In the genomic region with DNA sequence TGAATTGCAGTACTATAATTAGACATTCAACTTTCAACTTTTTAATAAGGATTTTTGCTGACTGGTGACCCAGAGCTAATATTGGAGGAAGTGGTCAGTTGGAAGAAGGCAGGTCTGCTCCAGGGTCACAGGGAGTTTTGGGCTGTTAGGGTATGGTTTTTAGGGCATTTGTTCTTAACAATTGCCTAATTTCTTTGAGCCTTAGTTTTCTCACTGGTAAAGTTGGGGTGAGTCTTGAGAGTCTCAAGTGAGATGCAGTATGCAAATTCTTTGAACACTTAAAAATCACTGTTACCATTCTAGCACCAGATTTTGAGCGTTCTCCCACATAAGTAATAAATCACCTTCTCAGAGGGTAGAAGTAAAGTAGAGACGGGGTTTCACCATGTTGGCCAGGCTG, we compare ENCODE assay signal across 39 cellular contexts.
"Had no signal": no experiment of that assay in that cellular context is flagged by ENCODE, and none has a peak within 500 bp of the region (broad histone marks: within the 10 kb centered on the region; RNA-seq: fewer than 3 reads in every experiment).

No MANE protein-coding gene starts in this region.

- ATAC-seq: activated naive CD4-positive, alpha-beta T cell treated with anti-CD3 and anti-CD28 coated beads, Interleukin-2, amount 50 U/mL, for 72 hours; activated naive CD8-positive, alpha-beta T cell treated with anti-CD3 and anti-CD28 coated beads, Interleukin-2, amount 50 U/mL, for 24 hours; activated T-cell treated with anti-CD3 and anti-CD28 coated beads, Interleukin-2, amount 50 U/mL, for 4 hours; activated T-cell treated with anti-CD3 and anti-CD28 coated beads, Interleukin-2, amount 50 U/mL, for 72 hours; activated T-helper 17 cell treated with anti-CD3 and anti-CD28 coated beads, Interleukin-2, amount 50 U/mL, for 72 hours; body of pancreas had no signal

- DNase-seq: activated effector memory CD4-positive, alpha-beta T cell treated with anti-CD3 and anti-CD28 coated beads, Interleukin-2, amount 50 U/mL, for 16 hours; activated effector memory CD4-positive, alpha-beta T cell treated with Interleukin-2 at 50 U/mL for 16 hours; activated gamma-delta T cell; activated gamma-delta T cell treated with Interleukin-2 at 50 U/mL for 16 hours; activated naive CD4-positive, alpha-beta T cell; activated naive CD4-positive, alpha-beta T cell treated with anti-CD3 and anti-CD28 coated beads for 36 hours; activated naive CD4-positive, alpha-beta T cell treated with anti-CD3 and anti-CD28 coated beads, Interleukin-2, amount 10 ng/mL, durations not matched to agents 7 days and 5 days; activated naive CD4-positive, alpha-beta T cell treated with anti-CD3 and anti-CD28 coated beads, Interleukin-2, amount 50 U/mL, for 16 hours; activated naive CD4-positive, alpha-beta T cell treated with Interleukin-2 at 50 U/mL for 16 hours; activated naive CD8-positive, alpha-beta T cell treated with anti-CD3 and anti-CD28 coated beads for 36 hours; activated naive CD8-positive, alpha-beta T cell treated with anti-CD3 and anti-CD28 coated beads, Interleukin-2, amount 10 ng/mL, durations not matched to agents 7 days and 5 days; activated naive CD8-positive, alpha-beta T cell treated with anti-CD3 and anti-CD28 coated beads, Interleukin-2, amount 50 U/mL, for 24 hours; activated T-cell treated with anti-CD3 and anti-CD28 coated beads, Interleukin-2, amount 50 U/mL, for 24 hours; activated T-cell treated with anti-CD3 and anti-CD28 coated beads, Interleukin-2, amount 50 U/mL, for 4 hours; activated T-cell treated with anti-CD3 and anti-CD28 coated beads, Interleukin-2, amount 50 U/mL, for 48 hours; activated T-cell treated with anti-CD3 and anti-CD28 coated beads, Interleukin-2, amount 50 U/mL, for 72 hours; adrenal gland; amniotic stem cell; amygdala; anterior cingulate cortex; aorta; body of pancreas; brain microvascular endothelial cell; caudate nucleus; central memory CD4-positive, alpha-beta T cell; cerebellar nuclear complex had no signal

- H3K4me1 ChIP-seq: adrenal gland, ascending aorta, body of pancreas, breast epithelium had no signal

- H3K27ac Mint-ChIP-seq: activated naive CD4-positive, alpha-beta T cell treated with anti-CD3 and anti-CD28 coated beads for 36 hours; activated naive CD4-positive, alpha-beta T cell treated with anti-CD3 and anti-CD28 coated beads, Interleukin-2, amount 10 ng/mL, durations not matched to agents 7 days and 5 days; activated naive CD4-positive, alpha-beta T cell treated with anti-CD3 and anti-CD28 coated beads, Interleukin-2, amount 50 U/mL, for 24 hours; activated naive CD4-positive, alpha-beta T cell treated with anti-CD3 and anti-CD28 coated beads, Interleukin-2, amount 50 U/mL, for 72 hours; activated naive CD8-positive, alpha-beta T cell; activated naive CD8-positive, alpha-beta T cell treated with anti-CD3 and anti-CD28 coated beads for 36 hours; activated naive CD8-positive, alpha-beta T cell treated with anti-CD3 and anti-CD28 coated beads, Interleukin-2, amount 10 ng/mL, durations not matched to agents 7 days and 5 days; activated naive CD8-positive, alpha-beta T cell treated with anti-CD3 and anti-CD28 coated beads, Interleukin-2, amount 50 U/mL, for 24 hours; activated T-cell treated with anti-CD3 and anti-CD28 coated beads, Interleukin-2, amount 50 U/mL, for 24 hours; activated T-cell treated with anti-CD3 and anti-CD28 coated beads, Interleukin-2, amount 50 U/mL, for 72 hours; activated T-helper 1 cell treated with anti-CD3 and anti-CD28 coated beads, Interleukin-12 subunit alpha, Interleukin-12 subunit beta, Interleukin-2, Interleukin-4 antibody, amounts not matched to agents 30 ng/mL and 10 ng/mL and 1 ng/mL, durations not matched to agents 14 hours and 24 hours and 36 hours; activated T-helper 17 cell treated with anti-CD3 and anti-CD28 coated beads, Interleukin-2, amount 50 U/mL, for 72 hours; activated T-helper 2 cell treated with anti-CD3 and anti-CD28 coated beads, Interferon-gamma antibody, Interleukin-2, Interleukin-4, amounts not matched to agents 10 μg/mL and 5 μg/mL and 100 μg/mL, durations not matched to agents 14 hours and 24 hours and 36 hours; brain had no signal

- H3K4me3 Mint-ChIP-seq: activated naive CD4-positive, alpha-beta T cell treated with anti-CD3 and anti-CD28 coated beads for 36 hours; activated naive CD4-positive, alpha-beta T cell treated with anti-CD3 and anti-CD28 coated beads, Interleukin-2, amount 10 ng/mL, durations not matched to agents 7 days and 5 days; activated naive CD4-positive, alpha-beta T cell treated with anti-CD3 and anti-CD28 coated beads, Interleukin-2, amount 50 U/mL, for 24 hours; activated naive CD8-positive, alpha-beta T cell; activated naive CD8-positive, alpha-beta T cell treated with anti-CD3 and anti-CD28 coated beads for 36 hours; activated naive CD8-positive, alpha-beta T cell treated with anti-CD3 and anti-CD28 coated beads, Interleukin-2, amount 10 ng/mL, durations not matched to agents 7 days and 5 days; activated naive CD8-positive, alpha-beta T cell treated with anti-CD3 and anti-CD28 coated beads, Interleukin-2, amount 50 U/mL, for 24 hours; activated T-cell treated with anti-CD3 and anti-CD28 coated beads, Interleukin-2, amount 50 U/mL, for 24 hours; activated T-cell treated with anti-CD3 and anti-CD28 coated beads, Interleukin-2, amount 50 U/mL, for 4 hours; activated T-cell treated with anti-CD3 and anti-CD28 coated beads, Interleukin-2, amount 50 U/mL, for 72 hours; activated T-helper 1 cell treated with anti-CD3 and anti-CD28 coated beads, Interleukin-12 subunit alpha, Interleukin-12 subunit beta, Interleukin-2, Interleukin-4 antibody, amounts not matched to agents 30 ng/mL and 10 ng/mL and 1 ng/mL, durations not matched to agents 14 hours and 24 hours and 36 hours; activated T-helper 17 cell treated with anti-CD3 and anti-CD28 coated beads, Interleukin-2, amount 50 U/mL, for 72 hours; brain; central memory CD8-positive, alpha-beta T cell had no signal

- H3K9me3 Mint-ChIP-seq: activated naive CD4-positive, alpha-beta T cell treated with anti-CD3 and anti-CD28 coated beads for 36 hours; activated naive CD4-positive, alpha-beta T cell treated with anti-CD3 and anti-CD28 coated beads, Interleukin-2, amount 10 ng/mL, durations not matched to agents 7 days and 5 days; activated naive CD4-positive, alpha-beta T cell treated with anti-CD3 and anti-CD28 coated beads, Interleukin-2, amount 50 U/mL, for 24 hours; activated naive CD4-positive, alpha-beta T cell treated with anti-CD3 and anti-CD28 coated beads, Interleukin-2, amount 50 U/mL, for 72 hours; activated naive CD8-positive, alpha-beta T cell treated with anti-CD3 and anti-CD28 coated beads for 36 hours; activated naive CD8-positive, alpha-beta T cell treated with anti-CD3 and anti-CD28 coated beads, Interleukin-2, amount 10 ng/mL, durations not matched to agents 7 days and 5 days; activated naive CD8-positive, alpha-beta T cell treated with anti-CD3 and anti-CD28 coated beads, Interleukin-2, amount 50 U/mL, for 24 hours; activated T-cell treated with anti-CD3 and anti-CD28 coated beads, Interleukin-2, amount 50 U/mL, for 24 hours; activated T-cell treated with anti-CD3 and anti-CD28 coated beads, Interleukin-2, amount 50 U/mL, for 4 hours; activated T-cell treated with anti-CD3 and anti-CD28 coated beads, Interleukin-2, amount 50 U/mL, for 72 hours; activated T-helper 1 cell treated with anti-CD3 and anti-CD28 coated beads, Interleukin-12 subunit alpha, Interleukin-12 subunit beta, Interleukin-2, Interleukin-4 antibody, amounts not matched to agents 30 ng/mL and 10 ng/mL and 1 ng/mL, durations not matched to agents 14 hours and 24 hours and 36 hours; activated T-helper 17 cell treated with anti-CD3 and anti-CD28 coated beads, Interleukin-2, amount 50 U/mL, for 72 hours; activated T-helper 2 cell treated with anti-CD3 and anti-CD28 coated beads, Interferon-gamma antibody, Interleukin-2, Interleukin-4, amounts not matched to agents 10 μg/mL and 5 μg/mL and 100 μg/mL, durations not matched to agents 14 hours and 24 hours and 36 hours; central memory CD8-positive, alpha-beta T cell had no signal

- H3K9me3 ChIP-seq: adrenal gland, ascending aorta, body of pancreas, breast epithelium had no signal

- H3K36me3 ChIP-seq: adrenal gland, ascending aorta, brain microvascular endothelial cell, breast epithelium, cardiac muscle cell had no signal

- FAIRE-seq: astrocyte, bronchial epithelial cell had no signal

- H3K27me3 ChIP-seq: adrenal gland, ascending aorta, body of pancreas, brain microvascular endothelial cell, breast epithelium, cardiac muscle cell had no signal

- H3K36me3 Mint-ChIP-seq: activated naive CD4-positive, alpha-beta T cell treated with anti-CD3 and anti-CD28 coated beads, Interleukin-2, amount 10 ng/mL, durations not matched to agents 7 days and 5 days; activated naive CD4-positive, alpha-beta T cell treated with anti-CD3 and anti-CD28 coated beads, Interleukin-2, amount 50 U/mL, for 24 hours; activated naive CD4-positive, alpha-beta T cell treated with anti-CD3 and anti-CD28 coated beads, Interleukin-2, amount 50 U/mL, for 72 hours; activated naive CD8-positive, alpha-beta T cell; activated naive CD8-positive, alpha-beta T cell treated with anti-CD3 and anti-CD28 coated beads for 36 hours; activated naive CD8-positive, alpha-beta T cell treated with anti-CD3 and anti-CD28 coated beads, Interleukin-2, amount 10 ng/mL, durations not matched to agents 7 days and 5 days; brain had no signal

- H3K4me3 ChIP-seq: adrenal gland, ascending aorta, body of pancreas, breast epithelium, cardiac muscle cell had no signal

- H3K27ac ChIP-seq: adrenal gland, ascending aorta, body of pancreas, brain microvascular endothelial cell, breast epithelium, cardiac muscle cell had no signal

- H3K27me3 Mint-ChIP-seq: activated T-cell treated with anti-CD3 and anti-CD28 coated beads, Interleukin-2, amount 50 U/mL, for 24 hours had no signal

- H3K4me1 Mint-ChIP-seq: activated naive CD4-positive, alpha-beta T cell treated with anti-CD3 and anti-CD28 coated beads, Interleukin-2, amount 10 ng/mL, durations not matched to agents 7 days and 5 days; activated naive CD4-positive, alpha-beta T cell treated with anti-CD3 and anti-CD28 coated beads, Interleukin-2, amount 50 U/mL, for 24 hours; activated naive CD8-positive, alpha-beta T cell treated with anti-CD3 and anti-CD28 coated beads for 36 hours; activated naive CD8-positive, alpha-beta T cell treated with anti-CD3 and anti-CD28 coated beads, Interleukin-2, amount 10 ng/mL, durations not matched to agents 7 days and 5 days; activated naive CD8-positive, alpha-beta T cell treated with anti-CD3 and anti-CD28 coated beads, Interleukin-2, amount 50 U/mL, for 24 hours; activated T-helper 17 cell treated with anti-CD3 and anti-CD28 coated beads, Interleukin-2, amount 50 U/mL, for 72 hours; brain; central memory CD8-positive, alpha-beta T cell had no signal
